Comparison of ENCODE assay signal across 8 cellular contexts in genomic region chr4:78864405-78865024, GRCh38.
A peak's percentile ranks its signal among the peaks of the same experiment; 100 is the strongest.
DNase-seq lines count a peak whose midpoint lies in the region; ATAC-seq, FAIRE-seq and TF ChIP-seq lines count a peak whose summit lies in the region.

No MANE protein-coding gene starts in this region.

- intact Hi-C loops in adrenal gland (cut with DNase I) = loop anchor here (2.0 to 10.0 kb wide), 3 partner anchors 220 to 254 kb away; no protein-coding TSS in a partner anchor
- intact Hi-C loops in left ventricle myocardium inferior (cut with micrococcal nuclease) = no loop called here
- intact Hi-C loops in sigmoid colon (cut with DNase I) = loop anchor here (2.0 to 10.0 kb wide), 3 partner anchors 87 to 252 kb away; partner anchors contain the start of gene BMP2K

- H3K27ac ChIP-seq in adrenal gland (no peak overlapping the region), left ventricle myocardium inferior (replicated peaks) (no peak overlapping the region), sigmoid colon (no peak overlapping the region)

- no peaks in the 10 kb centered on the region for H3K27me3 ChIP-seq in adrenal gland
- no peaks in the 10 kb centered on the region for H3K27me3 ChIP-seq in left ventricle myocardium inferior (ENCODE audit: low read depth)
- no peaks in the 10 kb centered on the region for H3K27me3 ChIP-seq in sigmoid colon

- FAIRE-seq in A204.1 (lab: Jason Lieb, UNC) = peak; percentile 96

- no peak for TF ChIP-seq EP300 in sigmoid colon (IDR thresholded peaks at IDR 0.05)

- H3K9me3 ChIP-seq in adrenal gland (replicated peaks in 1 of 3) = no peaks in the 10 kb centered on the region
- no peaks in the 10 kb centered on the region for H3K9me3 ChIP-seq in left ventricle myocardium inferior (replicated peaks)
- no peaks in the 10 kb centered on the region for H3K9me3 ChIP-seq in sigmoid colon

- H3K4me1 ChIP-seq in adrenal gland (replicated peaks in 1 of 2) (no peaks in the 10 kb centered on the region), left ventricle myocardium inferior (peaks cover 5% of the 10 kb centered on the region), sigmoid colon (peaks cover 0 to 3% (median 0%) of the 10 kb centered on the region in 4 donors)

- WGBS in adrenal gland, 4 donors = 32 to 33% (median 32%) methylated on average over 3 of the region's 3 CpGs
- 33 to 34% methylated on average over 3 of the region's 3 CpGs for WGBS in sigmoid colon, 2 donors

- ATAC-seq in HG03378 (IDR thresholded peaks at IDR 0.05; ENCODE audit: unreplicated experiment) = peak; percentile 42
- no peak for ATAC-seq in GM21619 (IDR thresholded peaks at IDR 0.05; ENCODE audit: unreplicated experiment)

- peaks cover 0 to 21% of the 10 kb centered on the region in 2 donors for H3K36me3 ChIP-seq in adrenal gland (replicated peaks in 1 of 2)
- H3K36me3 ChIP-seq in left ventricle myocardium inferior = peaks cover 26% of the 10 kb centered on the region
- H3K36me3 ChIP-seq in sigmoid colon = peaks cover 0 to 47% (median 4%) of the 10 kb centered on the region in 4 donors

- DNase-seq in GM12865 (ENCODE audit: low read depth) = peak; percentile 85
- peak; percentile 65 for DNase-seq in NCI-H446 treated with DMSO at 0.1 percent for 48 hours (lab: John Stamatoyannopoulos, UW)
- DNase-seq in adrenal gland = peak in 3 of 7 donors; percentile 15 to 35 (median 23)
- no peak for DNase-seq in left ventricle myocardium inferior
- DNase-seq in sigmoid colon = no peak

- TF ChIP-seq POLR2A in adrenal gland (IDR thresholded peaks at IDR 0.05) (no peak), sigmoid colon (IDR thresholded peaks at IDR 0.05) (no peak)

- H3K4me3 ChIP-seq in GM12865 (ENCODE audit: low read depth, low read length) = no peak overlapping the region
- H3K4me3 ChIP-seq in adrenal gland = no peak overlapping the region
- H3K4me3 ChIP-seq in left ventricle myocardium inferior = no peak overlapping the region
- no peak overlapping the region for H3K4me3 ChIP-seq in sigmoid colon

- TF ChIP-seq CTCF in GM12865 (IDR thresholded peaks at IDR 0.05; ENCODE audit: insufficient read depth, low read depth, low read length, missing control alignments) (peak; percentile 59), adrenal gland (IDR thresholded peaks at IDR 0.05) (peak; percentile 54 to 91 (median 80)), left ventricle myocardium inferior (IDR thresholded peaks at IDR 0.05; ENCODE audit: borderline replicate concordance) (peak; percentile 87), sigmoid colon (IDR thresholded peaks at IDR 0.05) (peak; percentile 43 to 77 (median 64))

Comparison
In these comparisons a context has a peak if more than half of its experiments do, and no peak if none do; other contexts are left out.
1. DNase-seq: peak in GM12865 (single experiment) and NCI-H446 treated with DMSO at 0.1 percent for 48 hours (single experiment); none in left ventricle myocardium inferior (single experiment) and sigmoid colon (single experiment).
2. Peak in every context shown above with its lines, with median percentiles within 50 percentile points of each other: CTCF ChIP-seq.